1 cellular context compared by ENCODE assay signal in genomic region chr21:45591619-45592207, GRCh38.
TF ChIP-seq lines count a peak whose summit lies in the region.

No MANE protein-coding gene starts in this region.

TF ChIP-seq in K562, 482 proteins besides CTCF, POLR2A, EP300 and RAD21 (continues in another document):
- TF ChIP-seq CSDE1 (IDR thresholded peaks at IDR 0.05), result peak in 1 of 2 experiments; percentile 81; a peak in 1 of 4 replicates
- no peak for TF ChIP-seq KLF16 (IDR thresholded peaks at IDR 0.05)
- TF ChIP-seq POLR2AphosphoS5 (IDR thresholded peaks at IDR 0.05; ENCODE audit: control insufficient read depth, insufficient read depth, low read depth, low read length), result no peak
- no peak for TF ChIP-seq AFF1 (IDR thresholded peaks at IDR 0.05; ENCODE audit: low read depth in 1 of 2, partially characterized antibody in 2 of 2)
- TF ChIP-seq ZNF639 (CRISPR knock-in tag; conservative IDR thresholded peaks at IDR 0.05 in 1 of 2, IDR thresholded peaks at IDR 0.05 in 1 of 2), result no peak
- no peak for TF ChIP-seq ZNF324 (CRISPR knock-in tag; IDR thresholded peaks at IDR 0.05)
- TF ChIP-seq CEBPZ (IDR thresholded peaks at IDR 0.05; ENCODE audit: borderline replicate concordance, low read depth, low read length), result no peak
- TF ChIP-seq USF1 (CRISPR knock-in tag; IDR thresholded peaks at IDR 0.05), result no peak
- no peak for TF ChIP-seq SIN3A (IDR thresholded peaks at IDR 0.05; ENCODE audit: borderline replicate concordance in 2 of 2, control insufficient read depth in 1 of 2, low read depth in 2 of 2, low read length in 2 of 2)
- TF ChIP-seq NONO (IDR thresholded peaks at IDR 0.05; ENCODE audit: low read depth in 2 of 2, low read length in 1 of 2), result no peak
- TF ChIP-seq HNRNPL (IDR thresholded peaks at IDR 0.05; ENCODE audit: low read depth, low read length), result no peak
- TF ChIP-seq ZHX1 (conservative IDR thresholded peaks at IDR 0.05; ENCODE audit: low read length), result no peak
- TF ChIP-seq BCL6 (CRISPR knock-in tag; IDR thresholded peaks at IDR 0.05), result no peak
- TF ChIP-seq ZNF592 (IDR thresholded peaks at IDR 0.05), result no peak
- no peak for TF ChIP-seq HOXB6 (CRISPR knock-in tag; IDR thresholded peaks at IDR 0.05; ENCODE audit: borderline replicate concordance)
- TF ChIP-seq XRCC4 (IDR thresholded peaks at IDR 0.05; ENCODE audit: extremely low read depth, insufficient read depth, insufficient read length), result no peak
- TF ChIP-seq NR0B1 (IDR thresholded peaks at IDR 0.05; ENCODE audit: partially characterized antibody), result no peak
- TF ChIP-seq KHSRP (IDR thresholded peaks at IDR 0.05), result peak; percentile 35; the same call in 1 of the 2 replicates
- TF ChIP-seq FOSL1 (tag; conservative IDR thresholded peaks at IDR 0.05), result no peak
- TF ChIP-seq PHF21A (IDR thresholded peaks at IDR 0.05; ENCODE audit: borderline replicate concordance, low read depth), result peak; percentile 62; the same call in 1 of the 2 replicates
- no peak for TF ChIP-seq ZBTB43 (CRISPR knock-in tag; IDR thresholded peaks at IDR 0.05)
- TF ChIP-seq SMARCC2 (IDR thresholded peaks at IDR 0.05; ENCODE audit: low read depth), result no peak
- no peak for TF ChIP-seq ZNF311 (CRISPR knock-in tag; IDR thresholded peaks at IDR 0.05)
- no peak for TF ChIP-seq PHB (CRISPR knock-in tag; IDR thresholded peaks at IDR 0.05)
- no peak for TF ChIP-seq CLOCK (CRISPR knock-in tag; IDR thresholded peaks at IDR 0.05; ENCODE audit: borderline replicate concordance)
